2 cellular contexts compared by ENCODE assay signal in the genomic region with DNA sequence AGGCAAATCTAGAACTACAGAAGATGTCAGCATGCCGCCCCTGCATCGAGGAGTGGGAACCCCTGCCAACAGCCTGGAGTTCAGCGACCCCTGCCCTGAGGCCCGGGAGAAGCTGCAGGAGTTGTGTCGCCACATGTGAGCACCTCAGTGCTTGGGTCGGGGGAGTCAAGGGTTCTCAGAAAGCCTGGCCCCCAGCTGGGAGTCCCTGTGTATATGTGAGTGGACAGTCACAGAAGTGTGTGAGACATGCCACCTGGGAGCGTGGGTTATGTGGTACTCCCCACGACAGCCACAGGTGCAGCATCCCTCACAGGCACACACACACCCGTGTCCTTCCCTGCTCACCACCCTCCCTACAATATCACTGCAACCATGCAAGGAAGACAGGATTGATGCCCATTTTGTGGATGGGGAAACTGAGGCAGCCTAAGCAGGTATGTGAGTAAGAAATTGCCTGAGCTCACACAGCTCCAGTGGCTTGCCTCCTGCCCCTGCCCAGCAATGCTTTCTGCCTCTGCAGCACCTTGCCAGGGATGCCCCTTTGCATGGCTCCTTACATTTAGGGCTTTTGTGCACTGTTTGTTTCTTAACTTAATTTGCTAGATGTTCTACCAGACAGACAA.
TF ChIP-seq lines count a peak whose summit lies in the region.

No MANE protein-coding gene starts in this region.

TF ChIP-seq in HepG2, 621 proteins besides CTCF, POLR2A, EP300 and RAD21:
- peak; percentile 55; the same call in 1 of the 2 replicates for TF ChIP-seq ZNF629 (CRISPR knock-in tag; conservative IDR thresholded peaks at IDR 0.05)
- TF ChIP-seq PLRG1 (conservative IDR thresholded peaks at IDR 0.05): no peak

TF ChIP-seq in K562, 482 proteins besides CTCF, POLR2A, EP300 and RAD21:
- TF ChIP-seq ZNF282 (CRISPR knock-in tag; IDR thresholded peaks at IDR 0.05): no peak
- TF ChIP-seq RBM25 (IDR thresholded peaks at IDR 0.05; ENCODE audit: low read depth, low read length, severe bottlenecking): peak; percentile 64
